Comparison of ENCODE assay signal across 2 cellular contexts in genomic region chr14:93285048-93285447, GRCh38.
A peak's percentile ranks its signal among the peaks of the same experiment; 100 is the strongest.
TF ChIP-seq lines count a peak whose summit lies in the region.

No MANE protein-coding gene starts in this region.

TF ChIP-seq in IMR-90, 13 proteins besides CTCF, POLR2A, EP300 and RAD21:
- TF ChIP-seq CHD1 (IDR thresholded peaks at IDR 0.05; ENCODE audit: low read depth, low read length) (no peak), BHLHE40 (IDR thresholded peaks at IDR 0.05; ENCODE audit: low read depth, low read length) (no peak), MAZ (IDR thresholded peaks at IDR 0.05; ENCODE audit: borderline replicate concordance, low read depth, low read length) (no peak), RCOR1 (IDR thresholded peaks at IDR 0.05; ENCODE audit: insufficient replicate concordance, low read length) (no peak), FOS (IDR thresholded peaks at IDR 0.05; ENCODE audit: low read depth, low read length) (no peak), MAFK (IDR thresholded peaks at IDR 0.05; ENCODE audit: low read depth, low read length) (no peak), SMC3 (IDR thresholded peaks at IDR 0.05; ENCODE audit: low read depth, low read length) (no peak), USF2 (IDR thresholded peaks at IDR 0.05; ENCODE audit: low read depth, low read length) (no peak), RFX5 (IDR thresholded peaks at IDR 0.05; ENCODE audit: low read depth, low read length) (no peak), CEBPB (IDR thresholded peaks at IDR 0.05; ENCODE audit: low read depth, low read length) (no peak), MXI1 (IDR thresholded peaks at IDR 0.05; ENCODE audit: borderline replicate concordance, low read depth, low read length) (no peak), NFE2L2 (IDR thresholded peaks at IDR 0.05; ENCODE audit: low read depth, low read length) (no peak), ELK1 (IDR thresholded peaks at IDR 0.05; ENCODE audit: borderline replicate concordance, low read depth, low read length) (no peak)

TF ChIP-seq in GM12878, 131 proteins besides CTCF, POLR2A, EP300 and RAD21:
- TF ChIP-seq SPI1 (IDR thresholded peaks at IDR 0.05; ENCODE audit: borderline replicate concordance, insufficient read depth, low read depth, low read length) = no peak
- TF ChIP-seq ELK1 (IDR thresholded peaks at IDR 0.05; ENCODE audit: low read depth, low read length) = no peak
- TF ChIP-seq MTA2 (IDR thresholded peaks at IDR 0.05; ENCODE audit: low read depth) = peak; percentile 16; the same call in 1 of the 2 replicates
- TF ChIP-seq E2F8 (IDR thresholded peaks at IDR 0.05; ENCODE audit: low read depth, partially characterized antibody) = no peak
- TF ChIP-seq RUNX3 (IDR thresholded peaks at IDR 0.05; ENCODE audit: low read length) = peak; percentile 49; the same call in 1 of the 2 replicates
- peak; percentile 41 to 43; a peak in 2 of 4 replicates for TF ChIP-seq IKZF2 (IDR thresholded peaks at IDR 0.05)
